In genomic region chr11:114400222-114400973, GRCh38 we compare ENCODE assay signal across 8 cellular contexts. TPM values are rescaled to one million over a fixed set of nuclear protein-coding genes. Genes with fewer than 3 reads are reported as not detected.
A peak's percentile ranks its signal among the peaks of the same experiment; 100 is the strongest.
DNase-seq lines count a peak whose midpoint lies in the region; ATAC-seq and TF ChIP-seq lines count a peak whose summit lies in the region.

C11orf71 (minus strand) TSS chr11:114400511; CDS start chr11:114400331, 180 bp downstream.
RBM7 (plus strand) TSS chr11:114400666; CDS start chr11:114400672, 6 bp downstream.

- H3K4me3 ChIP-seq in RWPE2 (ENCODE audit: severe bottlenecking), result peak within 1 kb of the TSS; percentile 56

- H3K27me3 Mint-ChIP-seq in nephron progenitor cell (ENCODE audit: low read depth, poor library complexity), result no peaks in the 10 kb centered on the region
- H3K27me3 Mint-ChIP-seq in stimulated activated naive CD8-positive, alpha-beta T cell treated with anti-CD3 and anti-CD28 coated beads, Interleukin-15, amount 100 ng/mL, for 72 hours, result no peaks in the 10 kb centered on the region

- peak; percentile 99 for DNase-seq in ELR (ENCODE audit: low read depth)
- DNase-seq in H4 (ENCODE audit: low spot score), result peak; percentile 98
- peak; percentile 99 for DNase-seq in LoVo (ENCODE audit: low spot score)
- peak; percentile 96 for DNase-seq in RWPE2 (ENCODE audit: low spot score)
- peak; percentile 99 for DNase-seq in activated effector memory CD4-positive, alpha-beta T cell treated with anti-CD3 and anti-CD28 coated beads, Interleukin-2, amount 50 U/mL, for 16 hours
- DNase-seq in fibroblast of the conjunctiva (ENCODE audit: low read depth), result peak; percentile 98
- DNase-seq in nephron progenitor cell, result peak; percentile 96
- DNase-seq in stimulated activated naive CD8-positive, alpha-beta T cell treated with anti-CD3 and anti-CD28 coated beads, Interleukin-15, amount 100 ng/mL, for 72 hours, result peak; percentile 96 to 98

- H3K4me3 Mint-ChIP-seq in nephron progenitor cell, result peak within 1 kb of the TSS; percentile 98
- H3K4me3 Mint-ChIP-seq in stimulated activated naive CD8-positive, alpha-beta T cell treated with anti-CD3 and anti-CD28 coated beads, Interleukin-15, amount 100 ng/mL, for 72 hours, result peak within 1 kb of the TSS; percentile 86 to 96

- TF ChIP-seq CTCF in RWPE2 (IDR thresholded peaks at IDR 0.05; ENCODE audit: poor library complexity, severe bottlenecking), result no peak
- TF ChIP-seq CTCF in nephron progenitor cell (IDR thresholded peaks at IDR 0.05), result no peak

- no peaks in the 10 kb centered on the region for H3K27me3 ChIP-seq in RWPE2 (ENCODE audit: insufficient read depth, poor library complexity, severe bottlenecking)

- peak within 1 kb of the TSS; percentile 86 for H3K27ac ChIP-seq in RWPE2 (ENCODE audit: poor library complexity, severe bottlenecking)

- no peaks in the 10 kb centered on the region for H3K9me3 ChIP-seq in RWPE2 (ENCODE audit: severe bottlenecking)

- H3K36me3 Mint-ChIP-seq in nephron progenitor cell (ENCODE audit: low read depth), result peaks cover 33% of the 10 kb centered on the region

- no peaks in the 10 kb centered on the region for H3K9me3 Mint-ChIP-seq in nephron progenitor cell
- H3K9me3 Mint-ChIP-seq in stimulated activated naive CD8-positive, alpha-beta T cell treated with anti-CD3 and anti-CD28 coated beads, Interleukin-15, amount 100 ng/mL, for 72 hours, result no peaks in the 10 kb centered on the region

- ATAC-seq in RWPE2 (ENCODE audit: low read depth), result peak; percentile 94
- peak; percentile 97 for ATAC-seq in stimulated activated naive CD8-positive, alpha-beta T cell treated with anti-CD3 and anti-CD28 coated beads, Interleukin-15, amount 100 ng/mL, for 72 hours

- peaks cover 8% of the 10 kb centered on the region for H3K4me1 ChIP-seq in RWPE2 (ENCODE audit: insufficient read depth, poor library complexity, severe bottlenecking)

- peak within 1 kb of the TSS; percentile 100 for H3K27ac Mint-ChIP-seq in nephron progenitor cell
- H3K27ac Mint-ChIP-seq in stimulated activated naive CD8-positive, alpha-beta T cell treated with anti-CD3 and anti-CD28 coated beads, Interleukin-15, amount 100 ng/mL, for 72 hours, result peak within 1 kb of the TSS; percentile 98 to 99

- peaks cover 36% of the 10 kb centered on the region for H3K36me3 ChIP-seq in RWPE2 (ENCODE audit: low read depth)

- peaks cover 47% of the 10 kb centered on the region for H3K4me1 Mint-ChIP-seq in nephron progenitor cell
- peaks cover 58% of the 10 kb centered on the region for H3K4me1 Mint-ChIP-seq in stimulated activated naive CD8-positive, alpha-beta T cell treated with anti-CD3 and anti-CD28 coated beads, Interleukin-15, amount 100 ng/mL, for 72 hours

RNA-seq across cellular contexts. Expression of gene C11orf71, which starts in this region (rescaled TPM):
- total RNA-seq in H4 (2014; rRNA removed; shearing (Covaris generic)), result 5.8 and 7.9 TPM in 2 replicates

RNA-seq across cellular contexts. Expression of gene RBM7, which starts in this region (rescaled TPM):
- total RNA-seq in H4 (2014; rRNA removed; shearing (Covaris generic)), result 55.1 and 59.9 TPM in 2 replicates

Comparison
In these comparisons a context has a peak if more than half of its experiments do, and no peak if none do; other contexts are left out.
1. Peak in every context shown above with its lines: DNase-seq, ATAC-seq, H3K4me3 ChIP-seq and H3K27ac ChIP-seq.